ENCODE assay signal across 9 cellular contexts in genomic region chr17:50501054-50501453, GRCh38. TPM values are rescaled to one million over a fixed set of nuclear protein-coding genes. Genes with fewer than 3 reads are reported as not detected.
A peak's percentile ranks its signal among the peaks of the same experiment; 100 is the strongest.
DNase-seq lines count a peak whose midpoint lies in the region; ATAC-seq, FAIRE-seq and TF ChIP-seq lines count a peak whose summit lies in the region.
"Had no signal": no experiment of that assay in that cellular context is flagged by ENCODE, and none has a peak within 500 bp of the region (broad histone marks: within the 10 kb centered on the region; RNA-seq: fewer than 3 reads in every experiment).

No MANE protein-coding gene starts in this region.

- DNase-seq in AML-193 (lab: John Stamatoyannopoulos, UW) (peak; percentile 35 to 44), GM20000 (ENCODE audit: low spot score) (no peak), kidney (no peak), NCI-H524 treated with DMSO at 0.1 percent for 48 hours (lab: John Stamatoyannopoulos, UW) (no peak), DMS79 (lab: John Stamatoyannopoulos, UW) (no peak)
- peak; percentile 75 for DNase-seq in activated CD4-positive, alpha-beta T cell treated with anti-CD3 and anti-CD28 coated beads, Interleukin-2, amount 10 ng/mL, durations not matched to agents 24 days and 14 days

- no peaks in the 10 kb centered on the region for H3K4me1 ChIP-seq in kidney (ENCODE audit: control insufficient read depth in 1 of 2, insufficient read depth in 1 of 2, low read depth in 1 of 2, low read length in 2 of 2)

- no peaks in the 10 kb centered on the region for H3K9me3 Mint-ChIP-seq in activated CD4-positive, alpha-beta T cell treated with anti-CD3 and anti-CD28 coated beads, Interleukin-2, amount 10 ng/mL, durations not matched to agents 24 days and 14 days

- no peak overlapping the region for H3K4me3 ChIP-seq in kidney (ENCODE audit: low read length in 2 of 2)
- H3K4me3 ChIP-seq: lung had no signal

- H3K27ac Mint-ChIP-seq in activated CD4-positive, alpha-beta T cell treated with anti-CD3 and anti-CD28 coated beads, Interleukin-2, amount 10 ng/mL, durations not matched to agents 24 days and 14 days: no peak overlapping the region

- no peaks in the 10 kb centered on the region for H3K36me3 ChIP-seq in kidney (ENCODE audit: control insufficient read depth in 1 of 2, insufficient read depth in 2 of 2, low read length in 2 of 2)

- peak; percentile 5 for TF ChIP-seq CTCF in GM20000 (IDR thresholded peaks at IDR 0.05; ENCODE audit: extremely low read depth, missing control alignments)
- TF ChIP-seq CTCF in kidney (IDR thresholded peaks at IDR 0.05; ENCODE audit: borderline replicate concordance, extremely low read depth, insufficient read depth): peak; percentile 19

- no peaks in the 10 kb centered on the region for H3K36me3 Mint-ChIP-seq in activated CD4-positive, alpha-beta T cell treated with anti-CD3 and anti-CD28 coated beads, Interleukin-2, amount 10 ng/mL, durations not matched to agents 24 days and 14 days (ENCODE audit: low read depth)

- H3K9ac ChIP-seq in kidney (ENCODE audit: low read length in 2 of 2): no peak overlapping the region

- H3K27me3 Mint-ChIP-seq in activated CD4-positive, alpha-beta T cell treated with anti-CD3 and anti-CD28 coated beads, Interleukin-2, amount 10 ng/mL, durations not matched to agents 24 days and 14 days: peaks cover 6% of the 10 kb centered on the region

- peak; percentile 69 for FAIRE-seq in kidney (lab: Jason Lieb, UNC)

- peaks cover 21% of the 10 kb centered on the region for H3K4me1 Mint-ChIP-seq in activated CD4-positive, alpha-beta T cell treated with anti-CD3 and anti-CD28 coated beads, Interleukin-2, amount 10 ng/mL, durations not matched to agents 24 days and 14 days

- H3K4me3 Mint-ChIP-seq in activated CD4-positive, alpha-beta T cell treated with anti-CD3 and anti-CD28 coated beads, Interleukin-2, amount 10 ng/mL, durations not matched to agents 24 days and 14 days: no peak overlapping the region

- intact Hi-C loops in activated CD4-positive, alpha-beta T cell treated with anti-CD3 and anti-CD28 coated beads, Interleukin-2, amount 10 ng/mL, durations not matched to agents 24 days and 14 days (cut with micrococcal nuclease): no loop called here
- intact Hi-C loops in kidney (cut with DNase I): no loop called here

- H3K9me3 ChIP-seq in kidney (ENCODE audit: control insufficient read depth in 1 of 2, low read length in 2 of 2): no peaks in the 10 kb centered on the region

- H3K27ac ChIP-seq in kidney (ENCODE audit: low read depth in 2 of 2, low read length in 2 of 2): no peak overlapping the region

- ATAC-seq in GM21723 (IDR thresholded peaks at IDR 0.05; ENCODE audit: unreplicated experiment) (no peak), GM19463 (IDR thresholded peaks at IDR 0.05; ENCODE audit: unreplicated experiment) (no peak)

RNA-seq across cellular contexts. Expression of gene MYCBPAP, which starts 7.2 kb away (rescaled TPM):
- total RNA-seq in activated CD4-positive, alpha-beta T cell treated with anti-CD3 and anti-CD28 coated beads, Interleukin-2, amount 10 ng/mL, durations not matched to agents 24 days and 14 days: 3.5 TPM in 2 replicates
- 0.72 TPM for total RNA-seq in kidney
- 2.9 TPM for polyA plus RNA-seq in kidney (ENCODE audit: insufficient read depth, low read depth, low replicate concordance)

RNA-seq across cellular contexts. Expression of gene RSAD1, which starts 22.4 kb away (rescaled TPM):
- total RNA-seq in activated CD4-positive, alpha-beta T cell treated with anti-CD3 and anti-CD28 coated beads, Interleukin-2, amount 10 ng/mL, durations not matched to agents 24 days and 14 days: 53.6 and 61.2 TPM in 2 replicates
- total RNA-seq in kidney: 38.9 TPM
- 39.9 TPM for polyA plus RNA-seq in kidney (ENCODE audit: insufficient read depth, low read depth, low replicate concordance)

RNA-seq across cellular contexts. Expression of gene EPN3, which starts 31.5 kb away (rescaled TPM):
- not detected in 2 replicates for total RNA-seq in activated CD4-positive, alpha-beta T cell treated with anti-CD3 and anti-CD28 coated beads, Interleukin-2, amount 10 ng/mL, durations not matched to agents 24 days and 14 days
- 5.0 TPM for total RNA-seq in kidney
- polyA plus RNA-seq in kidney (ENCODE audit: insufficient read depth, low read depth, low replicate concordance): 28.7 TPM

RNA-seq across cellular contexts. Expression of gene CHAD, which starts 32.4 kb away (rescaled TPM):
- total RNA-seq in activated CD4-positive, alpha-beta T cell treated with anti-CD3 and anti-CD28 coated beads, Interleukin-2, amount 10 ng/mL, durations not matched to agents 24 days and 14 days: not detected in 2 replicates
- 0.22 TPM for total RNA-seq in kidney
- polyA plus RNA-seq in kidney (ENCODE audit: insufficient read depth, low read depth, low replicate concordance): 0.43 TPM

RNA-seq across cellular contexts. Expression of gene SPATA20, which starts 45.9 kb away (rescaled TPM):
- 21.6 and 22.4 TPM in 2 replicates for total RNA-seq in activated CD4-positive, alpha-beta T cell treated with anti-CD3 and anti-CD28 coated beads, Interleukin-2, amount 10 ng/mL, durations not matched to agents 24 days and 14 days
- 60.4 TPM for total RNA-seq in kidney
- 52.7 TPM for polyA plus RNA-seq in kidney (ENCODE audit: insufficient read depth, low read depth, low replicate concordance)

Comparison
In these comparisons a context has a peak if more than half of its experiments do, and no peak if none do; other contexts are left out.
1. DNase-seq: peak in AML-193 (2 of 2) and activated CD4-positive, alpha-beta T cell treated with anti-CD3 and anti-CD28 coated beads, Interleukin-2, amount 10 ng/mL, durations not matched to agents 24 days and 14 days (single experiment); none in GM20000 (single experiment), kidney (single experiment), NCI-H524 treated with DMSO at 0.1 percent for 48 hours (single experiment) and DMS79 (single experiment).